8 cellular contexts compared by ENCODE assay signal in the genomic region with DNA sequence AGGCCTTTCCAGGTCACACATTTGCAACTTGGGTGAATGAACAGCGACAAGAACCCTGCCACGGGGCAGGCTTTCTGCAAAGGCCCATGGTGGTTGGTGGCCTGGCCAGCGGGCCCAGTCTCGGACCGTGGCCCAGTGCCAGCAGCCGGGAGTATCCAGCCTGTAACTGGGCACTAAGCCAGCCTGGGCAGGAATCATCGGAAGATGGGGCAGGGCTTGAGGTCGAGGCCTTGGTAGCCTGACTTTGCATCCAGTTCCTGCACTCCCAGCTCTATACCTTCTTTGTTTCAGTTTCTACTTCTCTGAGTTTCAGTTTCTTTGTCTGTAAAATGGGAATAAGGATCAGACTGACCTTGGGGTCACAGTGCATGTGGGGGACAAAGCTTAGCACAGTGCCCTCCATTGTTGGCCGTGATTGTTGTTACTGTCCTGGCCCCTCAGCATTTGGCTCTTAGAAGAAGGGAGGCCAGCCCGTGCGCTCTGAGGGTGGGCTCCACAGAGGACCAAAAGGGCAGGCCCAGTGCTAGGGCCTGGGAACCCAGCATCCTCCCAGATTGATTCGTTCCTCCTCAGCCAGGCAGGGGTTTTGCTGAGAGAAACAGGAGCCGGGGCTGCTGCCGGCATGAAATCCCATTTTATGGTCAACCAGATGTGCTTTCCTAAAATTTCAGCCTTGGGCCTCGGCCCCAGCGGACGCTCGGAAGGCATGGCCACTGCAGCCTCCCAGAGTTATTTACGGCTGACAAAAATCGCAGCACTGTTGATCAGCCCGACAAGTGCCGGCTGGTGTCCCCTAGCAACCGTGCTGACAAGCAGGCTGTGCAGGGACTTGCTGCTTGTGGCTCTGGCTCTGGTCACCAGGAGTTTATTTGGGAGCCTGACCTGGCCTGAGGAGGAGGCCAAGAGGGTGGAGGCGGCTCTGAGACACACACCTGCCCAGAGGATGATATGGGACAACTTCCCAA. TPM values are rescaled to one million over a fixed set of nuclear protein-coding genes. Genes with fewer than 3 reads are reported as not detected.
DNase-seq lines count a peak whose midpoint lies in the region; ATAC-seq and TF ChIP-seq lines count a peak whose summit lies in the region.

No MANE protein-coding gene starts in this region.

- TF ChIP-seq CTCF in esophagus muscularis mucosa (IDR thresholded peaks at IDR 0.05) = no peak

- H3K27ac ChIP-seq in ACC112 (ENCODE audit: low read depth, low read length) (peak overlapping the region; percentile 79), esophagus muscularis mucosa (replicated peaks in 1 of 4) (peak overlapping the region; percentile 59 to 76 (median 70))

- no peak for ATAC-seq in natural killer cell treated with Interleukin-12 subunit alpha and Interleukin-12 subunit beta and Interleukin-15 and Interleukin-18, amount 100 ng/mL, for 72 hours
- ATAC-seq in HG02884 (IDR thresholded peaks at IDR 0.05; ENCODE audit: unreplicated experiment) = no peak

- H3K27me3 Mint-ChIP-seq in natural killer cell treated with Interleukin-12 subunit alpha and Interleukin-12 subunit beta and Interleukin-15 and Interleukin-18, amount 100 ng/mL, for 72 hours = no peaks in the 10 kb centered on the region

- H3K4me3 Mint-ChIP-seq in natural killer cell treated with Interleukin-12 subunit alpha and Interleukin-12 subunit beta and Interleukin-15 and Interleukin-18, amount 100 ng/mL, for 72 hours = no peak overlapping the region

- no peaks in the 10 kb centered on the region for H3K9me3 Mint-ChIP-seq in natural killer cell treated with Interleukin-12 subunit alpha and Interleukin-12 subunit beta and Interleukin-15 and Interleukin-18, amount 100 ng/mL, for 72 hours

- H3K27me3 ChIP-seq in ACC112 (ENCODE audit: insufficient read depth, low read length) = no peaks in the 10 kb centered on the region
- no peaks in the 10 kb centered on the region for H3K27me3 ChIP-seq in esophagus muscularis mucosa

- H3K9me3 ChIP-seq in esophagus muscularis mucosa = no peaks in the 10 kb centered on the region

- peaks cover 29% of the 10 kb centered on the region; the same call in 1 of the 2 replicates for H3K36me3 ChIP-seq in ACC112 (ENCODE audit: insufficient read depth, low read length)
- H3K36me3 ChIP-seq in esophagus muscularis mucosa = peaks cover 60 to 98% (median 87%) of the 10 kb centered on the region in 4 donors

- H3K4me1 ChIP-seq in ACC112 (ENCODE audit: control insufficient read depth, insufficient read depth, low read length, unreplicated experiment) (peaks cover 27% of the 10 kb centered on the region), esophagus muscularis mucosa (peaks cover 56 to 60% (median 57%) of the 10 kb centered on the region in 4 donors)

- peak overlapping the region; percentile 58 to 89 for H3K27ac Mint-ChIP-seq in natural killer cell treated with Interleukin-12 subunit alpha and Interleukin-12 subunit beta and Interleukin-15 and Interleukin-18, amount 100 ng/mL, for 72 hours

- 32% methylated on average over 14 of the region's 24 CpGs for WGBS in esophagus muscularis mucosa

- H3K4me3 ChIP-seq in ACC112 (ENCODE audit: low read depth, low read length) (no peak overlapping the region), esophagus muscularis mucosa (no peak overlapping the region)

- intact Hi-C loops in esophagus muscularis mucosa (cut with DNase I) = no loop called here

- peaks cover 16% of the 10 kb centered on the region for H3K79me2 ChIP-seq in ACC112 (ENCODE audit: control insufficient read depth, insufficient read depth, low read length, unreplicated experiment)

- H3K36me3 Mint-ChIP-seq in natural killer cell treated with Interleukin-12 subunit alpha and Interleukin-12 subunit beta and Interleukin-15 and Interleukin-18, amount 100 ng/mL, for 72 hours = no peaks in the 10 kb centered on the region

- no peak overlapping the region for H2AFZ ChIP-seq in ACC112 (ENCODE audit: low read length, unreplicated experiment)

- TF ChIP-seq POLR2A in esophagus muscularis mucosa (IDR thresholded peaks at IDR 0.05; ENCODE audit: low read depth) = no peak

- H3K4me1 Mint-ChIP-seq in natural killer cell treated with Interleukin-12 subunit alpha and Interleukin-12 subunit beta and Interleukin-15 and Interleukin-18, amount 100 ng/mL, for 72 hours (ENCODE audit: low read depth in 2 of 2) = peaks cover 15 to 31% of the 10 kb centered on the region in 2 donors

- TF ChIP-seq EP300 in esophagus muscularis mucosa (IDR thresholded peaks at IDR 0.05) = no peak

- DNase-seq in NCI-H226 = peak; percentile 66
- no peak for DNase-seq in esophagus muscularis mucosa (ENCODE audit: extremely low spot score)
- DNase-seq in natural killer cell treated with Interleukin-12 subunit alpha and Interleukin-12 subunit beta and Interleukin-15 and Interleukin-18, amount 100 ng/mL, for 72 hours (ENCODE audit: low spot score) = no peak
- no peak for DNase-seq in stimulated activated CD4-positive, alpha-beta T cell treated with anti-CD3 and anti-CD28 coated beads, Interleukin-4, amount 100 ng/mL, for 1 hour
- no peak for DNase-seq in NCI-H82 (lab: John Stamatoyannopoulos, UW)
- no peak for DNase-seq in D341Med (ENCODE audit: low spot score)

RNA-seq across cellular contexts. Expression of gene JADE2, which starts 43.6 kb away (rescaled TPM):
- total RNA-seq in esophagus muscularis mucosa = 10 to 100 TPM; 55.5 to 95.5 (median 77.1) TPM
- total RNA-seq in natural killer cell treated with Interleukin-12 subunit alpha and Interleukin-12 subunit beta and Interleukin-15 and Interleukin-18, amount 100 ng/mL, for 72 hours = 10 to 100 TPM; 45.2 to 70.8 TPM
